ENCODE assay signal across 1 cellular context in the genomic region with DNA sequence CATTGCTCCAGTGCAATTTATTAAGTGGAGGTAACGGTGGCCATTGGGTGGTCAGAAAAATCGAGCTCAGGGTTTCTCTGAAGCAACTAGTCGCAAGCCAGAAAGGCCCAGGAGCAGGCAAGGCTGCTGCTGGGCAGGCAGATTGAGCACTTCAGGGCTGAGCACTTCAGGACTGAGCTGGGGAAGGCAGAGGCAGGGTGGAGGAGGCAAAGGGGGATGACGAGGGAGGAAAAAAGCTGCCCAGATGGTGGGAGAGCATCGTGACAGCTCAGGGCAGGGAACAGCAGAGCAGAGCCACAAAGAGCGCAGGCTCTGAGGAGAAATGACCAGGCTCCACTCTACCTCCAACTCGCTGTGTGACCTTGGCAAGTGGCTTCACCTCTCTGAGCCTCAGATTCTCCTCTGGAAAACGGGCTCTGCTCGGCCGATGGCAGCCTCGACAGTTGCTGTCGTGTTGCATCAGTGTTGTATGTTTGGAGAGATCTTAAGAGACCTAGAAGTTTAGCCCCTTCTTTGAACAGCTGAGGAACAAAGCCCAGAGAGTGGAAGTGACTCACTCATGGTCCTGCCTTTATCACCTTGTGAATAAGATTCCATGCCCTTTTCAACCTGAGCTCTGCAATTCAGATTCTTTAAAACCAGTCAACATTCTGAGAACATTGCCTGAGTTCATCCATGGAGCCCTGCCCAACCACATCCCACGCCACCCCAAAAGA.
TF ChIP-seq lines count a peak whose summit lies in the region.

No MANE protein-coding gene starts in this region.

TF ChIP-seq in A549, 52 proteins besides CTCF, POLR2A, EP300 and RAD21 (continued from another document):
- TF ChIP-seq, protein P1, sequence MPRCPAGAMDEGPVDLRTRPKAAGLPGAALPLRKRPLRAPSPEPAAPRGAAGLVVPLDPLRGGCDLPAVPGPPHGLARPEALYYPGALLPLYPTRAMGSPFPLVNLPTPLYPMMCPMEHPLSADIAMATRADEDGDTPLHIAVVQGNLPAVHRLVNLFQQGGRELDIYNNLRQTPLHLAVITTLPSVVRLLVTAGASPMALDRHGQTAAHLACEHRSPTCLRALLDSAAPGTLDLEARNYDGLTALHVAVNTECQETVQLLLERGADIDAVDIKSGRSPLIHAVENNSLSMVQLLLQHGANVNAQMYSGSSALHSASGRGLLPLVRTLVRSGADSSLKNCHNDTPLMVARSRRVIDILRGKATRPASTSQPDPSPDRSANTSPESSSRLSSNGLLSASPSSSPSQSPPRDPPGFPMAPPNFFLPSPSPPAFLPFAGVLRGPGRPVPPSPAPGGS (IDR thresholded peaks at IDR 0.05): no peak
- no peak for TF ChIP-seq BHLHE40 (IDR thresholded peaks at IDR 0.05; ENCODE audit: low read depth, low read length)
- TF ChIP-seq RFX5 (IDR thresholded peaks at IDR 0.05): no peak
- TF ChIP-seq, protein P2, sequence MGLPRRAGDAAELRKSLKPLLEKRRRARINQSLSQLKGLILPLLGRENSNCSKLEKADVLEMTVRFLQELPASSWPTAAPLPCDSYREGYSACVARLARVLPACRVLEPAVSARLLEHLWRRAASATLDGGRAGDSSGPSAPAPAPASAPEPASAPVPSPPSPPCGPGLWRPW (IDR thresholded peaks at IDR 0.05): no peak
- TF ChIP-seq KDM5A (IDR thresholded peaks at IDR 0.05): no peak
- TF ChIP-seq, protein P3, sequence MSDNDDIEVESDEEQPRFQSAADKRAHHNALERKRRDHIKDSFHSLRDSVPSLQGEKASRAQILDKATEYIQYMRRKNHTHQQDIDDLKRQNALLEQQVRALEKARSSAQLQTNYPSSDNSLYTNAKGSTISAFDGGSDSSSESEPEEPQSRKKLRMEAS (IDR thresholded peaks at IDR 0.05): no peak
- no peak for TF ChIP-seq EHMT2 (IDR thresholded peaks at IDR 0.05; ENCODE audit: low read depth)
- TF ChIP-seq, protein P4, sequence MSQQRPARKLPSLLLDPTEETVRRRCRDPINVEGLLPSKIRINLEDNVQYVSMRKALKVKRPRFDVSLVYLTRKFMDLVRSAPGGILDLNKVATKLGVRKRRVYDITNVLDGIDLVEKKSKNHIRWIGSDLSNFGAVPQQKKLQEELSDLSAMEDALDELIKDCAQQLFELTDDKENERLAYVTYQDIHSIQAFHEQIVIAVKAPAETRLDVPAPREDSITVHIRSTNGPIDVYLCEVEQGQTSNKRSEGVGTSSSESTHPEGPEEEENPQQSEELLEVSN (IDR thresholded peaks at IDR 0.05; ENCODE audit: borderline replicate concordance, low read depth): no peak
- no peak for TF ChIP-seq CEBPB (IDR thresholded peaks at IDR 0.05)
- TF ChIP-seq SREBF2 (IDR thresholded peaks at IDR 0.05): no peak
- TF ChIP-seq JUNB (IDR thresholded peaks at IDR 0.05): no peak
- TF ChIP-seq POLR2AphosphoS2 (conservative IDR thresholded peaks at IDR 0.05; ENCODE audit: low read length): no peak
TF ChIP-seq in A549: peak in this region for 0.
